ENCODE assay signal across 8 cellular contexts in genomic region chr14:23094666-23095195, GRCh38. TPM values are rescaled to one million over a fixed set of nuclear protein-coding genes. Genes with fewer than 3 reads are reported as not detected.
DNase-seq lines count a peak whose midpoint lies in the region; TF ChIP-seq lines count a peak whose summit lies in the region.

ACIN1 (minus strand) TSS chr14:23095136; CDS start chr14:23095112, 24 bp downstream.

- H3K4me3 ChIP-seq in NT2/D1 (ENCODE audit: insufficient read length, low read depth) (peak within 1 kb of the TSS; percentile 94), astrocyte of the cerebellum (ENCODE audit: low read depth, low read length) (peak within 1 kb of the TSS; percentile 92), iPS-11a (ENCODE audit: low read depth, low read length) (peak within 1 kb of the TSS; percentile 99), smooth muscle cell (peak within 1 kb of the TSS; percentile 82)

- H3F3A ChIP-seq in smooth muscle cell (ENCODE audit: low read depth), result no peaks in the 10 kb centered on the region

- peak within 1 kb of the TSS; percentile 87 for H2AFZ ChIP-seq in smooth muscle cell (ENCODE audit: low read depth)

- peak within 1 kb of the TSS; percentile 96 for H3K27ac ChIP-seq in smooth muscle cell (ENCODE audit: low read depth)

- POLR2A ChIA-PET in HEK293T (lab: Yijun Ruan, JAX), result interaction anchor here (0.6 to 3.3 kb wide), 51 partner anchors 9 to 999 kb away, joined by 3 to 71 read pairs (median 4); partner anchors contain the start of genes CDH24, CIROP, HAUS4 and HOMEZ

- TF ChIP-seq CTCF in astrocyte of the cerebellum (IDR thresholded peaks at IDR 0.05; ENCODE audit: low read depth, low read length, missing control alignments) (no peak), smooth muscle cell (IDR thresholded peaks at IDR 0.05; ENCODE audit: borderline replicate concordance, insufficient read depth, poor library complexity, severe bottlenecking) (no peak)

- TF ChIP-seq POLR2A in GM10847 (IDR thresholded peaks at IDR 0.05; ENCODE audit: extremely low read depth, insufficient read length), result peak; percentile 72

- H3K4me1 ChIP-seq in NT2/D1 (ENCODE audit: insufficient read depth, insufficient read length), result no peaks in the 10 kb centered on the region
- peaks cover 14% of the 10 kb centered on the region for H3K4me1 ChIP-seq in smooth muscle cell (ENCODE audit: low read depth)

- peaks cover 58% of the 10 kb centered on the region for H3K36me3 ChIP-seq in NT2/D1 (ENCODE audit: insufficient read depth, insufficient read length, low read length)
- H3K36me3 ChIP-seq in smooth muscle cell (ENCODE audit: low read depth), result peaks cover 10% of the 10 kb centered on the region

- H3K9ac ChIP-seq in NT2/D1 (ENCODE audit: insufficient read length, low read depth), result peak within 1 kb of the TSS; percentile 99
- peak within 1 kb of the TSS; percentile 98 for H3K9ac ChIP-seq in smooth muscle cell (ENCODE audit: low read depth)

- H3K79me2 ChIP-seq in smooth muscle cell (ENCODE audit: low read depth), result peaks cover 72% of the 10 kb centered on the region

- H3K27me3 ChIP-seq in NT2/D1 (ENCODE audit: insufficient read depth, insufficient read length) (no peaks in the 10 kb centered on the region), smooth muscle cell (ENCODE audit: low read depth) (no peaks in the 10 kb centered on the region)

- in situ Hi-C loops in astrocyte of the cerebellum (cut with HindIII; ENCODE audit: low sequenced_read_pairs), result loop anchor here (5.0 to 10.0 kb wide), 2 partner anchors 90 to 93 kb away; no protein-coding TSS in a partner anchor

- WGBS in smooth muscle cell (ENCODE audit: low lambda C conversion rate), result under 1% methylated on average over 48 of the region's 55 CpGs

- no peaks in the 10 kb centered on the region for H3K9me3 ChIP-seq in NT2/D1 (ENCODE audit: insufficient read depth, low read length)
- H3K9me3 ChIP-seq in smooth muscle cell (replicated peaks; ENCODE audit: low read depth), result no peaks in the 10 kb centered on the region

- CTCF ChIA-PET in HEK293T (lab: Yijun Ruan, JAX), result interaction anchor here (0.6 to 2.6 kb wide), 11 partner anchors 9 to 108 kb away, joined by 3 to 26 read pairs (median 4); no protein-coding TSS in a partner anchor

- DNase-seq in HEK293T (ENCODE audit: extremely low spot score) (no peak), NT2/D1 (ENCODE audit: low read depth, low spot score) (peak; percentile 80), astrocyte of the cerebellum (ENCODE audit: low read depth) (peak; percentile 73), smooth muscle cell (lab: John Stamatoyannopoulos, UW; ENCODE audit: unreplicated experiment) (no peak), NOMO-1 (lab: John Stamatoyannopoulos, UW; ENCODE audit: unreplicated experiment in 2 of 2) (no peak), hypothalamus (lab: John Stamatoyannopoulos, UW) (no peak)

- H3K4me2 ChIP-seq in smooth muscle cell, result peak within 1 kb of the TSS; percentile 90

- H4K20me1 ChIP-seq in smooth muscle cell (ENCODE audit: low read depth), result peaks cover 68% of the 10 kb centered on the region

TF ChIP-seq in HEK293T, 16 proteins besides CTCF, POLR2A, EP300 and RAD21:
- TF ChIP-seq ZNF384 (IDR thresholded peaks at IDR 0.05), result no peak
- TF ChIP-seq SUZ12 (IDR thresholded peaks at IDR 0.05), result no peak
- TF ChIP-seq HDGF (IDR thresholded peaks at IDR 0.05; ENCODE audit: borderline replicate concordance), result 0 out of 2 replicates have a peak, but pooled peaks have one; percentile 23
- no peak for TF ChIP-seq L3MBTL2 (conservative IDR thresholded peaks at IDR 0.05)
- no peak for TF ChIP-seq BHLHE40 (IDR thresholded peaks at IDR 0.05; ENCODE audit: borderline replicate concordance)
- TF ChIP-seq NFRKB (IDR thresholded peaks at IDR 0.05), result no peak
TF ChIP-seq in HEK293T: peak in this region for 1.

RNA-seq across cellular contexts. Expression of gene ACIN1, which starts in this region (rescaled TPM):
- total RNA-seq in smooth muscle cell, result 64.5 and 69.0 TPM in 2 replicates
- 33.7 and 39.3 TPM in 2 replicates for polyA plus RNA-seq in smooth muscle cell

Comparison
In these comparisons a context has a peak if more than half of its experiments do, and no peak if none do; other contexts are left out.
1. DNase-seq: peak in NT2/D1 (single experiment) and astrocyte of the cerebellum (single experiment); none in HEK293T (single experiment), smooth muscle cell (single experiment), NOMO-1 (0 of 2) and hypothalamus (0 of 51).
2. Peak in every context shown above with its lines, with median percentiles within 50 percentile points of each other: H3K4me3 ChIP-seq.